Comparison of ENCODE assay signal across 8 cellular contexts in genomic region chr18:57630002-57630758, GRCh38. TPM values are rescaled to one million over a fixed set of nuclear protein-coding genes. Genes with fewer than 3 reads are reported as not detected.
A peak's percentile ranks its signal among the peaks of the same experiment; 100 is the strongest.
DNase-seq lines count a peak whose midpoint lies in the region; ATAC-seq, FAIRE-seq and TF ChIP-seq lines count a peak whose summit lies in the region.

No MANE protein-coding gene starts in this region.

- intact Hi-C loops in left cardiac atrium (cut with DNase I) = loop anchor here in 1 of 2 donors (10.0 kb wide), 1 partner anchor 175 kb away; the partner anchor contains the start of gene ATP8B1
- intact Hi-C loops in posterior vena cava (cut with DNase I) = no loop called here
- intact Hi-C loops in upper lobe of right lung (cut with DNase I) = no loop called here

- H3K27ac ChIP-seq in upper lobe of right lung = peak overlapping the region; percentile 82

- ATAC-seq in HG02870 (IDR thresholded peaks at IDR 0.05; ENCODE audit: unreplicated experiment) (peak; percentile 90), left cardiac atrium (peak; percentile 98 to 99), upper lobe of right lung (peak; percentile 100)

- DNase-seq in GM12892 (ENCODE audit: insufficient read length) (peak; percentile 86), NCI-H1436 treated with DMSO at 0.1 percent for 48 hours (lab: John Stamatoyannopoulos, UW) (peak; percentile 60), T follicular helper cell (ENCODE audit: low read depth) (peak; percentile 94), amniotic stem cell (lab: John Stamatoyannopoulos, UW) (peak; percentile 92), left cardiac atrium (peak; percentile 99), posterior vena cava (ENCODE audit: low spot score) (peak; percentile 99), upper lobe of right lung (peak; percentile 99)

- H3K27me3 ChIP-seq in upper lobe of right lung = no peaks in the 10 kb centered on the region

- no peaks in the 10 kb centered on the region for H3K36me3 ChIP-seq in upper lobe of right lung

- peak; percentile 84 for TF ChIP-seq CTCF in upper lobe of right lung (IDR thresholded peaks at IDR 0.05)

- H3K9me3 ChIP-seq in upper lobe of right lung = no peaks in the 10 kb centered on the region

- peak; percentile 96 for FAIRE-seq in GM12892 (lab: Jason Lieb, UNC)

- peak overlapping the region; percentile 67 for H3K4me3 ChIP-seq in upper lobe of right lung

- peaks cover 13% of the 10 kb centered on the region for H3K4me1 ChIP-seq in upper lobe of right lung

- no peak for TF ChIP-seq POLR2A in GM12892 (IDR thresholded peaks at IDR 0.05; ENCODE audit: low read depth, low read length)

RNA-seq across cellular contexts. Expression of gene NARS1, which starts 8.5 kb away (rescaled TPM):
- polyA plus RNA-seq in GM12892 (2012; ENCODE audit: missing spikeins) = 47.5 TPM
- total RNA-seq in left cardiac atrium (100 to 1,000 TPM in 1 of 2 donors, 10 to 100 TPM in 1; 88.7 to 124 TPM), posterior vena cava (10 to 100 TPM; 71.2 to 75.1 TPM), upper lobe of right lung (92.5 TPM)

RNA-seq across cellular contexts. Expression of gene FECH, which starts 43.7 kb away (rescaled TPM):
- polyA plus RNA-seq in GM12892 (2012; ENCODE audit: missing spikeins) = 14.3 TPM
- total RNA-seq in left cardiac atrium = 10 to 100 TPM; 20.8 to 25.2 TPM
- total RNA-seq in posterior vena cava = 10 to 100 TPM; 15.5 to 19.2 TPM
- total RNA-seq in upper lobe of right lung = 20.0 TPM

Comparison
In these comparisons a context has a peak if more than half of its experiments do, and no peak if none do; other contexts are left out.
1. Peak in every context shown above with its lines: DNase-seq, ATAC-seq, H3K4me3 ChIP-seq and H3K27ac ChIP-seq.